ENCODE assay signal across 24 cellular contexts in genomic region chr7:158548726-158549125, GRCh38. TPM values are rescaled to one million over a fixed set of nuclear protein-coding genes. Genes with fewer than 3 reads are reported as not detected.
DNase-seq lines count a peak whose midpoint lies in the region; ATAC-seq, FAIRE-seq and TF ChIP-seq lines count a peak whose summit lies in the region.
"Had no signal": no experiment of that assay in that cellular context is flagged by ENCODE, and none has a peak within 500 bp of the region (broad histone marks: within the 10 kb centered on the region; RNA-seq: fewer than 3 reads in every experiment).

No MANE protein-coding gene starts in this region.

- H3K27me3 ChIP-seq in SJSA1 (replicated peaks) (no peaks in the 10 kb centered on the region), upper lobe of right lung (no peaks in the 10 kb centered on the region)
- H3K27me3 ChIP-seq: MG63 had no signal

- H3K27ac ChIP-seq in SJSA1 (peak overlapping the region; percentile 25), kidney (ENCODE audit: low read depth in 2 of 2, low read length in 2 of 2) (no peak overlapping the region), upper lobe of right lung (no peak overlapping the region)
- H3K27ac ChIP-seq: C4-2B, SK-N-MC had no signal

- H3K4me3 ChIP-seq in SJSA1 (no peak overlapping the region), kidney (ENCODE audit: low read length in 2 of 2) (no peak overlapping the region), upper lobe of right lung (peak overlapping the region; percentile 27)
- H3K4me3 ChIP-seq: GM23338, MG63, SK-N-MC had no signal

- no peaks in the 10 kb centered on the region; the same call in 1 of the 2 replicates for H3K9me3 ChIP-seq in SJSA1 (replicated peaks)
- no peaks in the 10 kb centered on the region for H3K9me3 ChIP-seq in kidney (ENCODE audit: control insufficient read depth in 1 of 2, low read length in 2 of 2)
- H3K9me3 ChIP-seq in upper lobe of right lung = no peaks in the 10 kb centered on the region
- H3K9me3 ChIP-seq: MG63 had no signal

- no peak overlapping the region for H3K9ac ChIP-seq in kidney (ENCODE audit: low read length in 2 of 2)

- intact Hi-C loops in Right ventricle myocardium inferior (cut with DNase I) (no loop called here), left ventricle myocardium superior (cut with micrococcal nuclease) (no loop called here), kidney (cut with DNase I) (no loop called here), upper lobe of right lung (cut with DNase I) (no loop called here)

- FAIRE-seq in kidney (lab: Jason Lieb, UNC) (no peak), H54 (lab: Jason Lieb, UNC) (no peak)
- FAIRE-seq: G401.6, GM12892 had no signal

- TF ChIP-seq CTCF in kidney (IDR thresholded peaks at IDR 0.05; ENCODE audit: borderline replicate concordance, extremely low read depth, insufficient read depth) (no peak), upper lobe of right lung (IDR thresholded peaks at IDR 0.05) (no peak)

- ATAC-seq in Right ventricle myocardium inferior (no peak), left ventricle myocardium superior (no peak), upper lobe of right lung (no peak), HG02884 (IDR thresholded peaks at IDR 0.05; ENCODE audit: unreplicated experiment) (no peak)

- H3K36me3 ChIP-seq in SJSA1 (peaks cover 65% of the 10 kb centered on the region), kidney (ENCODE audit: control insufficient read depth in 1 of 2, insufficient read depth in 2 of 2, low read length in 2 of 2) (no peaks in the 10 kb centered on the region), upper lobe of right lung (no peaks in the 10 kb centered on the region)
- H3K36me3 ChIP-seq: MG63 had no signal

- H3K4me1 ChIP-seq in SJSA1 (replicated peaks) (peaks cover 51% of the 10 kb centered on the region), kidney (ENCODE audit: control insufficient read depth in 1 of 2, insufficient read depth in 1 of 2, low read depth in 1 of 2, low read length in 2 of 2) (no peaks in the 10 kb centered on the region), upper lobe of right lung (peaks cover 6% of the 10 kb centered on the region)

- DNase-seq in Right ventricle myocardium inferior (ENCODE audit: missing footprints) (peak; percentile 58), left ventricle myocardium superior (no peak), SJSA1 (ENCODE audit: low read depth in 1 of 2, low spot score in 2 of 2) (no peak), kidney (peak; percentile 60), upper lobe of right lung (no peak), H54 (ENCODE audit: insufficient read length, low spot score) (no peak), NCI-H345 treated with DMSO at 0.1 percent for 48 hours (lab: John Stamatoyannopoulos, UW; ENCODE audit: unreplicated experiment) (no peak)
- DNase-seq: 8988T; Calu3; CD8-positive, alpha-beta memory T cell; DMS153; MG63; NCI-H1048; NCI-H1436; NCI-H187 treated with DMSO at 0.1 percent for 48 hours; NCI-H226; SHP77; SW 1271 had no signal

- no peak for TF ChIP-seq POLR2A in H54 (IDR thresholded peaks at IDR 0.05; ENCODE audit: low read depth, low read length)

RNA-seq across cellular contexts. Expression of gene PTPRN2, which starts 38.9 kb away (rescaled TPM):
- total RNA-seq in Right ventricle myocardium inferior = 1.6 TPM
- total RNA-seq in left ventricle myocardium superior = 1.3 TPM
- 1.2 and 2.1 TPM in 2 replicates for total RNA-seq in SJSA1 (2014; rRNA removed; shearing (Covaris generic))
- 4.8 TPM for total RNA-seq in kidney
- polyA plus RNA-seq in kidney (ENCODE audit: insufficient read depth, low read depth, low replicate concordance) = 6.2 TPM
- 4.9 TPM for total RNA-seq in upper lobe of right lung

Comparison
In these comparisons a context has a peak if more than half of its experiments do, and no peak if none do; other contexts are left out.
1. DNase-seq: peak in Right ventricle myocardium inferior (single experiment) and kidney (single experiment); none in left ventricle myocardium superior (single experiment), SJSA1 (0 of 2), upper lobe of right lung (single experiment), H54 (single experiment) and NCI-H345 treated with DMSO at 0.1 percent for 48 hours (single experiment).